ENCODE assay signal across 17 cellular contexts in the genomic region with DNA sequence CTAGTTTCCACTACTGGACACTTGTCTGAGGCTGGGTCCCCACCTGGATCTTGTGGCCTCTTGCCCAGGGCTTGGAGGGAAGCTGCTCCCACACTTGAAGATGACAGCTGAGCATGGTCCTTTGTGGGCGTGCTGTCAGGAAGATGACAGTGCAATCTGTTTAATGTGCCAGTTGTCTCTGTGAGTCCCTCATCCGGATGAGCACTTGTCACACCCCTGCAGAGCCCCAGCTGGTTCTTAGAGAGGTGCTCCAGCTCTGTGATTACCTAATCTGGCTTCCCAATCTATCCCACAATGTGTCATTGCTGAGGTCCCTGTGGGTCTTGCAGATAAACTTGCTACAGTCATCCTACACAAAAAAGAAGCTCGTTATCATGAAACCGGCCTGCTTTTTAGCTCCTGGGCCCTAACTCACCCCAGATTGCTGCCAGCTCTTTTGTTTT. TPM values are rescaled to one million over a fixed set of nuclear protein-coding genes. Genes with fewer than 3 reads are reported as not detected.
A peak's percentile ranks its signal among the peaks of the same experiment; 100 is the strongest.
DNase-seq lines count a peak whose midpoint lies in the region; ATAC-seq and TF ChIP-seq lines count a peak whose summit lies in the region.
"Had no signal": no experiment of that assay in that cellular context is flagged by ENCODE, and none has a peak within 500 bp of the region (broad histone marks: within the 10 kb centered on the region; RNA-seq: fewer than 3 reads in every experiment).

No MANE protein-coding gene starts in this region.

- H3K9me3 ChIP-seq in left ventricle myocardium inferior (replicated peaks), result no peaks in the 10 kb centered on the region

- peak; percentile 86 for ATAC-seq in activated CD8-positive, alpha-beta memory T cell treated with anti-CD3 and anti-CD28 coated beads, Interleukin-2, amount 10 ng/mL, durations not matched to agents 7 days and 5 days
- ATAC-seq in activated naive CD8-positive, alpha-beta T cell treated with anti-CD3 and anti-CD28 coated beads, Interleukin-2, amount 50 U/mL, for 24 hours, result peak; percentile 86
- ATAC-seq: naive thymus-derived CD8-positive, alpha-beta T cell had no signal

- peak; percentile 77 for DNase-seq in activated CD8-positive, alpha-beta memory T cell treated with anti-CD3 and anti-CD28 coated beads, Interleukin-2, amount 10 ng/mL, durations not matched to agents 7 days and 5 days
- no peak for DNase-seq in activated CD8-positive, alpha-beta memory T cell treated with anti-CD3 and anti-CD28 coated beads, Interleukin-2, amount 50 U/mL, for 48 hours
- DNase-seq in OCI-M1 (lab: John Stamatoyannopoulos, UW) (peak; percentile 97), left ventricle myocardium inferior (no peak), HEK293T (ENCODE audit: extremely low spot score) (no peak), H7 (no peak)
- peak; percentile 19 for DNase-seq in activated naive CD8-positive, alpha-beta T cell treated with anti-CD3 and anti-CD28 coated beads, Interleukin-2, amount 50 U/mL, for 24 hours
- peak; percentile 58 for DNase-seq in stimulated activated CD8-positive, alpha-beta memory T cell treated with anti-CD3 and anti-CD28 coated beads, Interleukin-4, amount 100 ng/mL, for 48 hours
- DNase-seq: activated CD4-positive, CD25-positive, alpha-beta regulatory T cell; HFFc6; naive thymus-derived CD8-positive, alpha-beta T cell; SIG-M5 had no signal

- no peak overlapping the region for H3K27ac ChIP-seq in left ventricle myocardium inferior (replicated peaks)

- no peaks in the 10 kb centered on the region for H3K36me3 ChIP-seq in left ventricle myocardium inferior
- H3K36me3 ChIP-seq in H7 (replicated peaks; ENCODE audit: control insufficient read depth, insufficient read depth, low read length), result no peaks in the 10 kb centered on the region

- no peak overlapping the region for H3K4me3 ChIP-seq in left ventricle myocardium inferior
- H3K4me3 ChIP-seq in H7 (ENCODE audit: insufficient read depth, low read depth, low read length), result no peak overlapping the region

- H3K36me3 Mint-ChIP-seq in activated CD8-positive, alpha-beta memory T cell treated with anti-CD3 and anti-CD28 coated beads, Interleukin-2, amount 10 ng/mL, durations not matched to agents 7 days and 5 days, result no peaks in the 10 kb centered on the region
- H3K36me3 Mint-ChIP-seq in activated naive CD8-positive, alpha-beta T cell treated with anti-CD3 and anti-CD28 coated beads, Interleukin-2, amount 50 U/mL, for 24 hours (ENCODE audit: low read depth), result no peaks in the 10 kb centered on the region
- H3K36me3 Mint-ChIP-seq: naive thymus-derived CD8-positive, alpha-beta T cell had no signal

- H3K4me1 Mint-ChIP-seq in activated CD8-positive, alpha-beta memory T cell treated with anti-CD3 and anti-CD28 coated beads, Interleukin-2, amount 10 ng/mL, durations not matched to agents 7 days and 5 days, result peaks cover 30% of the 10 kb centered on the region
- H3K4me1 Mint-ChIP-seq in activated naive CD8-positive, alpha-beta T cell treated with anti-CD3 and anti-CD28 coated beads, Interleukin-2, amount 50 U/mL, for 24 hours, result peaks cover 23% of the 10 kb centered on the region

- H3K27me3 Mint-ChIP-seq in activated CD8-positive, alpha-beta memory T cell treated with anti-CD3 and anti-CD28 coated beads, Interleukin-2, amount 10 ng/mL, durations not matched to agents 7 days and 5 days, result peaks cover 27% of the 10 kb centered on the region
- no peaks in the 10 kb centered on the region for H3K27me3 Mint-ChIP-seq in activated naive CD8-positive, alpha-beta T cell treated with anti-CD3 and anti-CD28 coated beads, Interleukin-2, amount 50 U/mL, for 24 hours

- no peak overlapping the region for H3K4me3 Mint-ChIP-seq in activated CD8-positive, alpha-beta memory T cell treated with anti-CD3 and anti-CD28 coated beads, Interleukin-2, amount 10 ng/mL, durations not matched to agents 7 days and 5 days
- H3K4me3 Mint-ChIP-seq in activated naive CD8-positive, alpha-beta T cell treated with anti-CD3 and anti-CD28 coated beads, Interleukin-2, amount 50 U/mL, for 24 hours, result no peak overlapping the region
- H3K4me3 Mint-ChIP-seq: HFFc6; naive thymus-derived CD8-positive, alpha-beta T cell had no signal

- H3K4me1 ChIP-seq in left ventricle myocardium inferior, result peaks cover 9% of the 10 kb centered on the region

- H3K9me3 Mint-ChIP-seq in activated CD8-positive, alpha-beta memory T cell treated with anti-CD3 and anti-CD28 coated beads, Interleukin-2, amount 10 ng/mL, durations not matched to agents 7 days and 5 days (ENCODE audit: low read depth), result no peaks in the 10 kb centered on the region
- no peaks in the 10 kb centered on the region for H3K9me3 Mint-ChIP-seq in activated naive CD8-positive, alpha-beta T cell treated with anti-CD3 and anti-CD28 coated beads, Interleukin-2, amount 50 U/mL, for 24 hours
- H3K9me3 Mint-ChIP-seq: HFFc6; naive thymus-derived CD8-positive, alpha-beta T cell had no signal

- H3K27ac Mint-ChIP-seq in activated CD8-positive, alpha-beta memory T cell treated with anti-CD3 and anti-CD28 coated beads, Interleukin-2, amount 10 ng/mL, durations not matched to agents 7 days and 5 days, result peak overlapping the region; percentile 44
- H3K27ac Mint-ChIP-seq in activated naive CD8-positive, alpha-beta T cell treated with anti-CD3 and anti-CD28 coated beads, Interleukin-2, amount 50 U/mL, for 24 hours, result no peak overlapping the region
- H3K27ac Mint-ChIP-seq: HFFc6 had no signal

- POLR2A ChIA-PET in HEK293T (lab: Yijun Ruan, JAX), result no interaction called here

- no peaks in the 10 kb centered on the region for H3K27me3 ChIP-seq in left ventricle myocardium inferior (ENCODE audit: low read depth)
- no peaks in the 10 kb centered on the region for H3K27me3 ChIP-seq in H7 (ENCODE audit: control insufficient read depth, insufficient read depth, low read length)

- CTCF ChIA-PET in activated CD8-positive, alpha-beta memory T cell treated with anti-CD3 and anti-CD28 coated beads, Interleukin-2, amount 10 ng/mL, durations not matched to agents 7 days and 5 days (lab: Charles Lee), result interaction anchor here (0.7 to 3.5 kb wide), 6 partner anchors 26 to 246 kb away, joined by 3 to 15 read pairs (median 3); no protein-coding TSS in a partner anchor
- CTCF ChIA-PET in HEK293T (lab: Yijun Ruan, JAX), result interaction anchor here (0.9 kb wide), 1 partner anchor 26 kb away, joined by 3 read pairs; no protein-coding TSS in a partner anchor

- intact Hi-C loops in left ventricle myocardium inferior (cut with micrococcal nuclease), result no loop called here

- TF ChIP-seq CTCF in left ventricle myocardium inferior (IDR thresholded peaks at IDR 0.05; ENCODE audit: borderline replicate concordance), result no peak

TF ChIP-seq in HEK293T, 16 proteins besides CTCF, POLR2A, EP300 and RAD21:
- TF ChIP-seq FOXM1 (IDR thresholded peaks at IDR 0.05; ENCODE audit: borderline replicate concordance), result no peak
- no peak for TF ChIP-seq FOXK2 (IDR thresholded peaks at IDR 0.05)
- no peak for TF ChIP-seq HDGF (IDR thresholded peaks at IDR 0.05; ENCODE audit: borderline replicate concordance)
- TF ChIP-seq, protein P1, sequence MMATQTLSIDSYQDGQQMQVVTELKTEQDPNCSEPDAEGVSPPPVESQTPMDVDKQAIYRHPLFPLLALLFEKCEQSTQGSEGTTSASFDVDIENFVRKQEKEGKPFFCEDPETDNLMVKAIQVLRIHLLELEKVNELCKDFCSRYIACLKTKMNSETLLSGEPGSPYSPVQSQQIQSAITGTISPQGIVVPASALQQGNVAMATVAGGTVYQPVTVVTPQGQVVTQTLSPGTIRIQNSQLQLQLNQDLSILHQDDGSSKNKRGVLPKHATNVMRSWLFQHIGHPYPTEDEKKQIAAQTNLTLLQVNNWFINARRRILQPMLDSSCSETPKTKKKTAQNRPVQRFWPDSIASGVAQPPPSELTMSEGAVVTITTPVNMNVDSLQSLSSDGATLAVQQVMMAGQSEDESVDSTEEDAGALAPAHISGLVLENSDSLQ (IDR thresholded peaks at IDR 0.05), result no peak
- no peak for TF ChIP-seq L3MBTL2 (conservative IDR thresholded peaks at IDR 0.05)
- TF ChIP-seq BHLHE40 (IDR thresholded peaks at IDR 0.05; ENCODE audit: borderline replicate concordance), result no peak
- no peak for TF ChIP-seq TARDBP (IDR thresholded peaks at IDR 0.05)
- TF ChIP-seq SUZ12 (IDR thresholded peaks at IDR 0.05), result no peak
- TF ChIP-seq CTBP1 (IDR thresholded peaks at IDR 0.05; ENCODE audit: borderline replicate concordance), result no peak
- no peak for TF ChIP-seq NFRKB (IDR thresholded peaks at IDR 0.05)
- TF ChIP-seq ZNF384 (IDR thresholded peaks at IDR 0.05), result no peak
- no peak for TF ChIP-seq ELF4 (IDR thresholded peaks at IDR 0.05)
- no peak for TF ChIP-seq LEF1 (IDR thresholded peaks at IDR 0.05; ENCODE audit: borderline replicate concordance)
- TF ChIP-seq FOXA1 (IDR thresholded peaks at IDR 0.05), result no peak

RNA-seq across cellular contexts. Expression of gene CCSER2, which starts 34.8 kb away (rescaled TPM):
- total RNA-seq in activated CD8-positive, alpha-beta memory T cell treated with anti-CD3 and anti-CD28 coated beads, Interleukin-2, amount 10 ng/mL, durations not matched to agents 7 days and 5 days, result 10 to 100 TPM; 52.7 to 80.3 TPM
- total RNA-seq in left ventricle myocardium inferior, result 175 TPM
- 14.1 and 17.7 TPM in 2 replicates for total RNA-seq in H7 (2014; rRNA removed; shearing (Covaris generic))

RNA-seq across cellular contexts. Expression of gene RGR, which starts 48.7 kb away (rescaled TPM):
- total RNA-seq in activated CD8-positive, alpha-beta memory T cell treated with anti-CD3 and anti-CD28 coated beads, Interleukin-2, amount 10 ng/mL, durations not matched to agents 7 days and 5 days, result not detected
- 0.19 TPM for total RNA-seq in left ventricle myocardium inferior
- not detected in 2 replicates for total RNA-seq in H7 (2014; rRNA removed; shearing (Covaris generic))
- total RNA-seq: dermis microvascular lymphatic vessel endothelial cell; frontal cortex; HFFc6; kidney epithelial cell; naive thymus-derived CD8-positive, alpha-beta T cell; NCI-H460 had no signal

RNA-seq across cellular contexts. Expression of gene LRIT1, which starts 52.2 kb away (rescaled TPM):
- not detected for total RNA-seq in activated CD8-positive, alpha-beta memory T cell treated with anti-CD3 and anti-CD28 coated beads, Interleukin-2, amount 10 ng/mL, durations not matched to agents 7 days and 5 days
- total RNA-seq in left ventricle myocardium inferior, result not detected
- total RNA-seq in H7 (2014; rRNA removed; shearing (Covaris generic)), result not detected in 2 replicates
- total RNA-seq: dermis microvascular lymphatic vessel endothelial cell; frontal cortex; HFFc6; kidney epithelial cell; naive thymus-derived CD8-positive, alpha-beta T cell; NCI-H460; urinary bladder had no signal

Comparison
In these comparisons a context has a peak if more than half of its experiments do, and no peak if none do; other contexts are left out.
1. DNase-seq: peak in activated CD8-positive, alpha-beta memory T cell treated with anti-CD3 and anti-CD28 coated beads, Interleukin-2, amount 10 ng/mL, durations not matched to agents 7 days and 5 days (single experiment), OCI-M1 (single experiment), activated naive CD8-positive, alpha-beta T cell treated with anti-CD3 and anti-CD28 coated beads, Interleukin-2, amount 50 U/mL, for 24 hours (single experiment) and stimulated activated CD8-positive, alpha-beta memory T cell treated with anti-CD3 and anti-CD28 coated beads, Interleukin-4, amount 100 ng/mL, for 48 hours (single experiment); none in activated CD8-positive, alpha-beta memory T cell treated with anti-CD3 and anti-CD28 coated beads, Interleukin-2, amount 50 U/mL, for 48 hours (single experiment), left ventricle myocardium inferior (single experiment), HEK293T (single experiment) and H7 (single experiment).